21 cellular contexts compared by ENCODE assay signal in the genomic region with DNA sequence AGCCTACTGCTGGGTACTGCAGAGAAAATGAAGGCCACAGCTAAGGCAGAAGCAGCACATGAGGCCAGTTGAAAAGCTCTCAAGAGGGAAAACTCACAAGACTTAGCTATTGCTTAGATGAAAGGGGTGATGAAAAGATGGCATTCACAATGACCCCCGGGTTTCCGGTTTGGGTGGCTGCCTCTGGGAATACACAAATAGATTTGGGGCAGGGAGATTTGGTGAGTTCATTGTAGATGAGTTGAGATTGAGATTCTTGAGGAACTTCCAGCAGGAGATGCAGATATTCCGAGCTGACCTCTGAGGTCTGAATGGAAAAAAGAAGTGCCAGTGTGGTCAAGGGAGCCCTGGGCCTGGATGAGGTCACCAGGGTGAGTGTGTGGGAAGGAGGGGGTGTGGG. TPM values are rescaled to one million over a fixed set of nuclear protein-coding genes. Genes with fewer than 3 reads are reported as not detected.
DNase-seq lines count a peak whose midpoint lies in the region; ATAC-seq and TF ChIP-seq lines count a peak whose summit lies in the region.
"Had no signal": no experiment of that assay in that cellular context is flagged by ENCODE, and none has a peak within 500 bp of the region (broad histone marks: within the 10 kb centered on the region; RNA-seq: fewer than 3 reads in every experiment).

No MANE protein-coding gene starts in this region.

- WGBS in suprapubic skin = 76% methylated on average over 3 of the region's 3 CpGs

- H3K27ac ChIP-seq in right atrium auricular region (no peak overlapping the region), left ventricle myocardium inferior (replicated peaks) (no peak overlapping the region), suprapubic skin (no peak overlapping the region)
- H3K27ac ChIP-seq: HL-60, Peyer's patch, SJSA1 had no signal

- H3K36me3 ChIP-seq in right atrium auricular region = no peaks in the 10 kb centered on the region
- no peaks in the 10 kb centered on the region for H3K36me3 ChIP-seq in left ventricle myocardium inferior
- no peaks in the 10 kb centered on the region for H3K36me3 ChIP-seq in suprapubic skin
- H3K36me3 ChIP-seq: HAP-1, Peyer's patch, SJSA1 had no signal

- no peaks in the 10 kb centered on the region for H3K27me3 ChIP-seq in right atrium auricular region
- peaks cover 74% of the 10 kb centered on the region for H3K27me3 ChIP-seq in left ventricle myocardium inferior (ENCODE audit: low read depth)
- peaks cover 47% of the 10 kb centered on the region for H3K27me3 ChIP-seq in suprapubic skin
- H3K27me3 ChIP-seq: Peyer's patch had no signal

- intact Hi-C loops in left ventricle myocardium inferior (cut with micrococcal nuclease) = no loop called here

- TF ChIP-seq POLR2A in suprapubic skin (IDR thresholded peaks at IDR 0.05) = no peak

- DNase-seq in right atrium auricular region (ENCODE audit: low spot score) = peak; percentile 1
- DNase-seq in left ventricle myocardium inferior = no peak
- peak; percentile 5 for DNase-seq in RPMI7951 (ENCODE audit: low read depth)
- peak; percentile 21 for DNase-seq in left lobe of liver (ENCODE audit: low spot score)
- no peak for DNase-seq in NCI-H345 treated with DMSO at 0.1 percent for 48 hours (lab: John Stamatoyannopoulos, UW; ENCODE audit: unreplicated experiment)
- DNase-seq in suprapubic skin (ENCODE audit: low spot score in 2 of 2) = no peak
- DNase-seq in T-helper 9 cell = no peak
- DNase-seq in NCI-H510A treated with DMSO at 0.1 percent for 48 hours (lab: John Stamatoyannopoulos, UW) = no peak
- DNase-seq: DMS79, KBM-7, NCI-H1092 treated with DMSO at 0.1 percent for 48 hours, NCI-H1436 treated with DMSO at 0.1 percent for 48 hours, NCI-H2029, NCI-H226, NCI-H524 treated with DMSO at 0.1 percent for 48 hours, NCI-H82 had no signal

- TF ChIP-seq EP300 in suprapubic skin (IDR thresholded peaks at IDR 0.05) = no peak

- no peaks in the 10 kb centered on the region for H3K4me1 ChIP-seq in right atrium auricular region
- H3K4me1 ChIP-seq in left ventricle myocardium inferior = no peaks in the 10 kb centered on the region
- no peaks in the 10 kb centered on the region for H3K4me1 ChIP-seq in suprapubic skin
- H3K4me1 ChIP-seq: HAP-1, Peyer's patch, SJSA1 had no signal

- TF ChIP-seq CTCF in right atrium auricular region (IDR thresholded peaks at IDR 0.05) (no peak), left ventricle myocardium inferior (IDR thresholded peaks at IDR 0.05; ENCODE audit: borderline replicate concordance) (no peak), suprapubic skin (IDR thresholded peaks at IDR 0.05) (no peak)

- H3K9me3 ChIP-seq in right atrium auricular region (no peaks in the 10 kb centered on the region), left ventricle myocardium inferior (replicated peaks) (no peaks in the 10 kb centered on the region), suprapubic skin (no peaks in the 10 kb centered on the region)
- H3K9me3 ChIP-seq: HAP-1, Peyer's patch, SJSA1 had no signal

- H3K4me3 ChIP-seq in right atrium auricular region (no peak overlapping the region), left ventricle myocardium inferior (no peak overlapping the region), suprapubic skin (no peak overlapping the region)
- H3K4me3 ChIP-seq: HAP-1, Peyer's patch, SJSA1 had no signal

- ATAC-seq in left lobe of liver = no peak
- ATAC-seq: Right ventricle myocardium inferior had no signal

RNA-seq across cellular contexts. Expression of a gene that starts 43.5 kb away (rescaled TPM):
- 10 to 100 TPM in 1 of 2 donors, 1 to 10 TPM in 1; 8.5 to 11.3 TPM for total RNA-seq in right atrium auricular region
- 53.4 TPM for total RNA-seq in left ventricle myocardium inferior
- 4.1 and 5.0 TPM in 2 replicates for total RNA-seq in RPMI7951 (2014; rRNA removed; shearing (Covaris generic))
- 13.0 TPM for total RNA-seq in left lobe of liver
- 10 to 100 TPM; 13.5 to 43.5 (median 22.1) TPM for total RNA-seq in suprapubic skin

RNA-seq across cellular contexts. Expression of a gene that starts 49.6 kb away (rescaled TPM):
- 100 to 1,000 TPM; 355 to 361 TPM for total RNA-seq in right atrium auricular region
- 430 TPM for total RNA-seq in left ventricle myocardium inferior
- total RNA-seq in RPMI7951 (2014; rRNA removed; shearing (Covaris generic)) = 189 and 282 TPM in 2 replicates
- 104 TPM for total RNA-seq in left lobe of liver
- total RNA-seq in suprapubic skin = 100 to 1,000 TPM; 156 to 176 (median 164) TPM

RNA-seq across cellular contexts. Expression of a gene that starts 59.6 kb away (rescaled TPM):
- total RNA-seq in right atrium auricular region = 1 to 10 TPM; 2.0 to 4.5 TPM
- total RNA-seq in left ventricle myocardium inferior = 8.8 TPM
- 0.10 and 0.24 TPM in 2 replicates for total RNA-seq in RPMI7951 (2014; rRNA removed; shearing (Covaris generic))
- total RNA-seq in left lobe of liver = 6.7 TPM
- total RNA-seq in suprapubic skin = 10 to 100 TPM in 3 of 4 donors, 1 to 10 TPM in 1; 9.3 to 36.9 (median 12.7) TPM

Comparison
In these comparisons a context has a peak if more than half of its experiments do, and no peak if none do; other contexts are left out.
1. DNase-seq: peak in right atrium auricular region (single experiment), RPMI7951 (single experiment) and left lobe of liver (single experiment); none in left ventricle myocardium inferior (single experiment), NCI-H345 treated with DMSO at 0.1 percent for 48 hours (single experiment), suprapubic skin (0 of 2), T-helper 9 cell (single experiment) and NCI-H510A treated with DMSO at 0.1 percent for 48 hours (single experiment).